In genomic region chr6:41878961-41879405, GRCh38 we compare ENCODE assay signal across 23 cellular contexts. TPM values are rescaled to one million over a fixed set of nuclear protein-coding genes. Genes with fewer than 3 reads are reported as not detected.
DNase-seq lines count a peak whose midpoint lies in the region; ATAC-seq, FAIRE-seq and TF ChIP-seq lines count a peak whose summit lies in the region.
"Had no signal": no experiment of that assay in that cellular context is flagged by ENCODE, and none has a peak within 500 bp of the region (broad histone marks: within the 10 kb centered on the region; RNA-seq: fewer than 3 reads in every experiment).

No MANE protein-coding gene starts in this region.

- H2AFZ ChIP-seq in HepG2 (ENCODE audit: low read length): no peak overlapping the region

- no peak overlapping the region for H3K27ac ChIP-seq in HepG2 (ENCODE audit: extremely low read length, insufficient read depth, low read length)
- no peak overlapping the region for H3K27ac ChIP-seq in right lobe of liver
- H3K27ac ChIP-seq in SJSA1: peak overlapping the region; percentile 91
- H3K27ac ChIP-seq in thyroid gland: peak overlapping the region in 2 of 3 donors; percentile 8 to 15
- H3K27ac ChIP-seq: esophagus muscularis mucosa, RWPE1 had no signal

- TF ChIP-seq CTCF in HepG2 (CRISPR knock-in tag; IDR thresholded peaks at IDR 0.05) (no peak), right lobe of liver (IDR thresholded peaks at IDR 0.05) (no peak), fibroblast of pulmonary artery (IDR thresholded peaks at IDR 0.05; ENCODE audit: low read length, missing control alignments) (no peak), thyroid gland (IDR thresholded peaks at IDR 0.05) (no peak), lower leg skin (IDR thresholded peaks at IDR 0.05) (no peak)

- H3K36me3 ChIP-seq in HepG2 (replicated peaks in 1 of 2; ENCODE audit: control insufficient read depth in 1 of 2, insufficient read depth in 2 of 2, low read length in 2 of 2) (no peaks in the 10 kb centered on the region), right lobe of liver (no peaks in the 10 kb centered on the region), SJSA1 (no peaks in the 10 kb centered on the region), thyroid gland (no peaks in the 10 kb centered on the region)
- H3K36me3 ChIP-seq: HAP-1 had no signal

- CTCF ChIA-PET in HepG2 (lab: Yijun Ruan, JAX; ENCODE audit: low intra/inter-chr PET ratio, low total read pairs): no interaction called here

- H3K27me3 ChIP-seq in HepG2 (ENCODE audit: control insufficient read depth in 1 of 2, insufficient read depth in 2 of 2, low read length in 2 of 2) (no peaks in the 10 kb centered on the region), right lobe of liver (no peaks in the 10 kb centered on the region), SJSA1 (replicated peaks) (no peaks in the 10 kb centered on the region), thyroid gland (no peaks in the 10 kb centered on the region)
- H3K27me3 ChIP-seq: esophagus muscularis mucosa had no signal

- no peak overlapping the region for H3K9ac ChIP-seq in HepG2 (ENCODE audit: insufficient read depth, low read depth, low read length)

- TF ChIP-seq EP300 in HepG2 (IDR thresholded peaks at IDR 0.05; ENCODE audit: low read depth in 2 of 2, low read length in 2 of 2): no peak
- no peak for TF ChIP-seq EP300 in HepG2 (CRISPR knock-in tag; IDR thresholded peaks at IDR 0.05; ENCODE audit: borderline replicate concordance)

- no peaks in the 10 kb centered on the region for H4K20me1 ChIP-seq in HepG2 (ENCODE audit: insufficient read depth, low read length)

- H3K4me1 ChIP-seq in HepG2 (ENCODE audit: insufficient read depth, low read length) (peaks cover 29% of the 10 kb centered on the region), right lobe of liver (no peaks in the 10 kb centered on the region), SJSA1 (replicated peaks) (peaks cover 32% of the 10 kb centered on the region), thyroid gland (peaks cover 8 to 16% of the 10 kb centered on the region in 2 donors)
- H3K4me1 ChIP-seq: esophagus muscularis mucosa, HAP-1 had no signal

- intact Hi-C loops in HepG2 (cut with micrococcal nuclease; ENCODE audit: unreplicated experiment): no loop called here
- intact Hi-C loops in right lobe of liver (cut with DNase I): no loop called here
- intact Hi-C loops in thyroid gland (cut with DNase I): no loop called here
- intact Hi-C loops in lower leg skin (cut with DNase I; ENCODE audit: low total_unique reads): no loop called here

- WGBS in HepG2 (ENCODE audit: low lambda C conversion rate): 40% methylated on average over 5 of the region's 5 CpGs
- 78% methylated on average over 5 of the region's 5 CpGs for WGBS in right lobe of liver (ENCODE audit: insufficient coverage, low coverage, low lambda C conversion rate, missing lambda C conversion rate)
- 84% methylated on average over 5 of the region's 5 CpGs for WGBS in thyroid gland, 2 donors
- WGBS in lower leg skin, 2 donors: 80 to 84% methylated on average over 5 of the region's 5 CpGs

- no peaks in the 10 kb centered on the region for H3K9me3 ChIP-seq in HepG2 (ENCODE audit: low read length)
- no peaks in the 10 kb centered on the region for H3K9me3 ChIP-seq in right lobe of liver
- no peaks in the 10 kb centered on the region for H3K9me3 ChIP-seq in SJSA1 (replicated peaks)
- H3K9me3 ChIP-seq in thyroid gland: no peaks in the 10 kb centered on the region
- H3K9me3 ChIP-seq: esophagus muscularis mucosa, HAP-1 had no signal

- no peak for TF ChIP-seq RAD21 in HepG2 (CRISPR knock-in tag; IDR thresholded peaks at IDR 0.05)

- no peak overlapping the region for H3K4me2 ChIP-seq in HepG2 (ENCODE audit: low read depth, low read length)

- FAIRE-seq in HepG2 (lab: Jason Lieb, UNC): no peak
- FAIRE-seq: A204.1, colon, D721Med had no signal

- no peak for TF ChIP-seq POLR2A in HepG2 (IDR thresholded peaks at IDR 0.05; ENCODE audit: insufficient read depth in 1 of 2, low read depth in 2 of 2, low read length in 2 of 2)
- TF ChIP-seq POLR2A in right lobe of liver (IDR thresholded peaks at IDR 0.05): no peak
- TF ChIP-seq POLR2A in thyroid gland (IDR thresholded peaks at IDR 0.05): no peak
- no peak for TF ChIP-seq POLR2A in lower leg skin (IDR thresholded peaks at IDR 0.05)

- DNase-seq in HepG2 (ENCODE audit: low spot score): peak; percentile 18
- DNase-seq in right lobe of liver: no peak
- peak; percentile 48 to 50 for DNase-seq in SJSA1 (ENCODE audit: low read depth in 1 of 2, low spot score in 2 of 2)
- peak; percentile 35 for DNase-seq in fibroblast of pulmonary artery (ENCODE audit: low read depth)
- no peak for DNase-seq in thyroid gland
- DNase-seq in lower leg skin (ENCODE audit: low spot score in 2 of 2): no peak
- no peak for DNase-seq in NCI-H526 treated with DMSO at 0.1 percent for 48 hours (lab: John Stamatoyannopoulos, UW)
- DNase-seq: activated CD4-positive, alpha-beta T cell treated with anti-CD3 and anti-CD28 coated beads for 48 hours; activated T-cell treated with anti-CD3 and anti-CD28 coated beads, Interleukin-2, amount 50 U/mL, for 24 hours; Kasumi-1; left ventricle myocardium superior; NCI-H1694 treated with DMSO at 0.1 percent for 48 hours; NCI-H526; stimulated activated naive CD4-positive, alpha-beta T cell treated with Interleukin-2 at 50 U/mL for 16 hours; T-helper 2 cell had no signal

- BruUV-seq in HepG2 (replicated peaks; lab: Mats Ljungman, UMichigan): no TSS peak

- no peaks in the 10 kb centered on the region for H3K79me2 ChIP-seq in HepG2 (ENCODE audit: insufficient read depth, low read length)

- no peak overlapping the region for H3K4me3 ChIP-seq in HepG2 (replicated peaks in 1 of 3; ENCODE audit: insufficient read depth in 1 of 3, low read depth in 2 of 3, low read length in 3 of 3)
- no peak overlapping the region for H3K4me3 ChIP-seq in right lobe of liver
- no peak overlapping the region for H3K4me3 ChIP-seq in SJSA1
- H3K4me3 ChIP-seq in fibroblast of pulmonary artery (replicated peaks; ENCODE audit: low read depth, low read length): no peak overlapping the region
- H3K4me3 ChIP-seq in thyroid gland (replicated peaks in 1 of 3): no peak overlapping the region
- H3K4me3 ChIP-seq in lower leg skin (ENCODE audit: low read depth, poor library complexity, severe bottlenecking): no peak overlapping the region
- H3K4me3 ChIP-seq: esophagus muscularis mucosa, HAP-1 had no signal

- POLR2A ChIA-PET in HepG2 (lab: Yijun Ruan, JAX): no interaction called here

- ATAC-seq in HepG2: no peak
- no peak for ATAC-seq in right lobe of liver
- ATAC-seq in HG03135 (IDR thresholded peaks at IDR 0.05; ENCODE audit: unreplicated experiment): no peak
- ATAC-seq: left ventricle myocardium superior, sciatic nerve had no signal

- in situ Hi-C loops in HepG2 (cut with HindIII; ENCODE audit: extremely low pct_ligation_motif_present, low pct_unique_long_range_greater_than_20kb): no loop called here

RNA-seq across cellular contexts. Expression of gene USP49, which starts 16.2 kb away (rescaled TPM):
- total RNA-seq in HepG2 (2016; rRNA removed; fragmentation: Illumina TruSeq; extraction: Trizol) (2.9 TPM in 2 replicates), right lobe of liver (1 to 10 TPM in 5 of 6 experiments, under 1 TPM in 1; 0.87 to 2.0 (median 1.3) TPM), thyroid gland (10 to 100 TPM in 3 of 4 donors, 1 to 10 TPM in 1; 9.8 to 17.5 (median 13.8) TPM), lower leg skin (1 to 10 TPM; 2.3 to 7.3 (median 3.7) TPM)
- 0.62 and 0.81 TPM in 2 replicates for total RNA-seq in HepG2 (2016; cell fraction: cytosol; rRNA removed; fragmentation: Illumina TruSeq; extraction: Trizol; ENCODE audit: low read depth)
- 2.4 and 2.9 TPM in 2 replicates for total RNA-seq in HepG2 (2016; cell fraction: insoluble cytoplasmic fraction; rRNA removed; fragmentation: Illumina TruSeq; extraction: Trizol)
- total RNA-seq in HepG2 (2016; cell fraction: membrane; rRNA removed; fragmentation: Illumina TruSeq; extraction: Trizol): 1.5 and 1.6 TPM in 2 replicates
- total RNA-seq in HepG2 (2016; cell fraction: nucleus; rRNA removed; fragmentation: Illumina TruSeq; extraction: Trizol): 5.9 and 7.0 TPM in 2 replicates
- polyA plus RNA-seq in HepG2 (2011; rRNA removed): 4.3 and 4.7 TPM in 2 replicates
- 1.2 and 1.3 TPM in 2 replicates for polyA plus RNA-seq in HepG2 (2011; cell fraction: cytosol; rRNA removed)
- polyA plus RNA-seq in HepG2 (2011; cell fraction: nucleus; rRNA removed): 13.3 and 14.7 TPM in 2 replicates
- polyA plus RNA-seq in HepG2 (2012): 3.6 and 4.0 TPM in 2 replicates
- polyA plus RNA-seq in HepG2 (2016; cell fraction: cytosol; fragmentation: Illumina TruSeq; extraction: Trizol; ENCODE audit: low read depth): 0.28 TPM in 2 replicates
- 2.6 and 3.2 TPM in 2 replicates for polyA plus RNA-seq in HepG2 (2016; cell fraction: insoluble cytoplasmic fraction; fragmentation: Illumina TruSeq; extraction: Trizol; ENCODE audit: low read depth)
- polyA plus RNA-seq in HepG2 (2016; cell fraction: membrane; fragmentation: Illumina TruSeq; extraction: Trizol; ENCODE audit: low read depth): 0.70 and 0.84 TPM in 2 replicates
- 12.2 and 14.5 TPM in 2 replicates for polyA plus RNA-seq in HepG2 (2016; cell fraction: nucleus; fragmentation: Illumina TruSeq; extraction: Trizol; ENCODE audit: insufficient read depth, low read depth)
- 4.3 and 6.4 TPM in 2 replicates for polyA minus RNA-seq in HepG2 (2011; rRNA and poly(A)+ RNA removed; ENCODE audit: low replicate concordance)
- 0.97 and 1.2 TPM in 2 replicates for polyA minus RNA-seq in HepG2 (2011; cell fraction: cytosol; rRNA and poly(A)+ RNA removed)
- 9.7 and 10.9 TPM in 2 replicates for polyA minus RNA-seq in HepG2 (2011; cell fraction: nucleus; rRNA and poly(A)+ RNA removed)
- 1.0 and 2.3 TPM in 2 replicates for total RNA-seq in SJSA1 (2014; rRNA removed; shearing (Covaris generic))

RNA-seq across cellular contexts. Expression of gene MED20, which starts 42.0 kb away (rescaled TPM):
- total RNA-seq in HepG2 (2016; rRNA removed; fragmentation: Illumina TruSeq; extraction: Trizol) (41.1 and 56.3 TPM in 2 replicates), right lobe of liver (10 to 100 TPM in 1 of 6 experiments, 1 to 10 TPM in 5; 7.2 to 10.8 (median 7.7) TPM), thyroid gland (10 to 100 TPM; 20.6 to 27.1 (median 24.3) TPM), lower leg skin (10 to 100 TPM in 2 of 4 donors, 1 to 10 TPM in 2; 5.7 to 11.5 (median 9.8) TPM)
- total RNA-seq in HepG2 (2016; cell fraction: cytosol; rRNA removed; fragmentation: Illumina TruSeq; extraction: Trizol; ENCODE audit: low read depth): 4.6 and 5.0 TPM in 2 replicates
- 40.0 and 57.6 TPM in 2 replicates for total RNA-seq in HepG2 (2016; cell fraction: insoluble cytoplasmic fraction; rRNA removed; fragmentation: Illumina TruSeq; extraction: Trizol)
- 15.9 and 18.0 TPM in 2 replicates for total RNA-seq in HepG2 (2016; cell fraction: membrane; rRNA removed; fragmentation: Illumina TruSeq; extraction: Trizol)
- total RNA-seq in HepG2 (2016; cell fraction: nucleus; rRNA removed; fragmentation: Illumina TruSeq; extraction: Trizol): 25.0 and 28.8 TPM in 2 replicates
- polyA plus RNA-seq in HepG2 (2011; rRNA removed): 22.7 and 28.1 TPM in 2 replicates
- 27.1 and 29.0 TPM in 2 replicates for polyA plus RNA-seq in HepG2 (2011; cell fraction: cytosol; rRNA removed)
- 20.9 and 21.3 TPM in 2 replicates for polyA plus RNA-seq in HepG2 (2011; cell fraction: nucleus; rRNA removed)
- polyA plus RNA-seq in HepG2 (2012): 13.4 and 17.5 TPM in 2 replicates
- polyA plus RNA-seq in HepG2 (2016; cell fraction: cytosol; fragmentation: Illumina TruSeq; extraction: Trizol; ENCODE audit: low read depth): 3.6 and 3.7 TPM in 2 replicates
- polyA plus RNA-seq in HepG2 (2016; cell fraction: insoluble cytoplasmic fraction; fragmentation: Illumina TruSeq; extraction: Trizol; ENCODE audit: low read depth): 45.2 and 47.9 TPM in 2 replicates
- 9.1 and 10.1 TPM in 2 replicates for polyA plus RNA-seq in HepG2 (2016; cell fraction: membrane; fragmentation: Illumina TruSeq; extraction: Trizol; ENCODE audit: low read depth)
- polyA plus RNA-seq in HepG2 (2016; cell fraction: nucleus; fragmentation: Illumina TruSeq; extraction: Trizol; ENCODE audit: insufficient read depth, low read depth): 19.8 and 24.4 TPM in 2 replicates
- polyA minus RNA-seq in HepG2 (2011; rRNA and poly(A)+ RNA removed; ENCODE audit: low replicate concordance): 39.2 and 43.4 TPM in 2 replicates
- 10.3 and 12.8 TPM in 2 replicates for polyA minus RNA-seq in HepG2 (2011; cell fraction: cytosol; rRNA and poly(A)+ RNA removed)
- 31.7 and 34.4 TPM in 2 replicates for polyA minus RNA-seq in HepG2 (2011; cell fraction: nucleus; rRNA and poly(A)+ RNA removed)
- 31.9 and 46.8 TPM in 2 replicates for total RNA-seq in SJSA1 (2014; rRNA removed; shearing (Covaris generic))

RNA-seq across cellular contexts. Expression of gene BYSL, which starts 42.3 kb away (rescaled TPM):
- total RNA-seq in HepG2 (2016; rRNA removed; fragmentation: Illumina TruSeq; extraction: Trizol) (27.9 and 37.3 TPM in 2 replicates), right lobe of liver (10 to 100 TPM in 1 of 6 experiments, 1 to 10 TPM in 5; 3.7 to 10.8 (median 8.4) TPM), thyroid gland (1 to 10 TPM; 2.8 to 6.1 (median 4.2) TPM), lower leg skin (10 to 100 TPM in 1 of 4 donors, 1 to 10 TPM in 3; 4.1 to 12.2 (median 7.7) TPM)
- 9.2 and 10.9 TPM in 2 replicates for total RNA-seq in HepG2 (2016; cell fraction: cytosol; rRNA removed; fragmentation: Illumina TruSeq; extraction: Trizol; ENCODE audit: low read depth)
- 31.5 and 38.1 TPM in 2 replicates for total RNA-seq in HepG2 (2016; cell fraction: insoluble cytoplasmic fraction; rRNA removed; fragmentation: Illumina TruSeq; extraction: Trizol)
- 20.7 and 21.2 TPM in 2 replicates for total RNA-seq in HepG2 (2016; cell fraction: membrane; rRNA removed; fragmentation: Illumina TruSeq; extraction: Trizol)
- total RNA-seq in HepG2 (2016; cell fraction: nucleus; rRNA removed; fragmentation: Illumina TruSeq; extraction: Trizol): 28.5 and 31.3 TPM in 2 replicates
- polyA plus RNA-seq in HepG2 (2011; rRNA removed): 28.6 and 37.8 TPM in 2 replicates
- 24.4 and 28.7 TPM in 2 replicates for polyA plus RNA-seq in HepG2 (2011; cell fraction: cytosol; rRNA removed)
- polyA plus RNA-seq in HepG2 (2011; cell fraction: nucleus; rRNA removed): 39.5 and 39.6 TPM in 2 replicates
- polyA plus RNA-seq in HepG2 (2012): 24.1 and 34.6 TPM in 2 replicates
- polyA plus RNA-seq in HepG2 (2016; cell fraction: cytosol; fragmentation: Illumina TruSeq; extraction: Trizol; ENCODE audit: low read depth): 9.5 and 10.5 TPM in 2 replicates
- 43.8 and 51.7 TPM in 2 replicates for polyA plus RNA-seq in HepG2 (2016; cell fraction: insoluble cytoplasmic fraction; fragmentation: Illumina TruSeq; extraction: Trizol; ENCODE audit: low read depth)
- polyA plus RNA-seq in HepG2 (2016; cell fraction: membrane; fragmentation: Illumina TruSeq; extraction: Trizol; ENCODE audit: low read depth): 12.7 and 15.1 TPM in 2 replicates
- polyA plus RNA-seq in HepG2 (2016; cell fraction: nucleus; fragmentation: Illumina TruSeq; extraction: Trizol; ENCODE audit: insufficient read depth, low read depth): 49.1 and 56.8 TPM in 2 replicates
- polyA minus RNA-seq in HepG2 (2011; rRNA and poly(A)+ RNA removed; ENCODE audit: low replicate concordance): 40.9 and 54.5 TPM in 2 replicates
- 22.2 and 22.5 TPM in 2 replicates for polyA minus RNA-seq in HepG2 (2011; cell fraction: cytosol; rRNA and poly(A)+ RNA removed)
- polyA minus RNA-seq in HepG2 (2011; cell fraction: nucleus; rRNA and poly(A)+ RNA removed): 41.7 and 47.5 TPM in 2 replicates
- 21.5 and 24.2 TPM in 2 replicates for total RNA-seq in SJSA1 (2014; rRNA removed; shearing (Covaris generic))

Comparison
In these comparisons a context has a peak if more than half of its experiments do, and no peak if none do; other contexts are left out.
1. DNase-seq: peak in HepG2 (single experiment), SJSA1 (2 of 2) and fibroblast of pulmonary artery (single experiment); none in right lobe of liver (0 of 3), thyroid gland (0 of 2), lower leg skin (0 of 2) and NCI-H526 treated with DMSO at 0.1 percent for 48 hours (single experiment).
2. H3K27ac ChIP-seq: peak in SJSA1 (single experiment) and thyroid gland (2 of 3); none in HepG2 (single experiment) and right lobe of liver (0 of 3).